1 cellular context compared by ENCODE assay signal in the genomic region with DNA sequence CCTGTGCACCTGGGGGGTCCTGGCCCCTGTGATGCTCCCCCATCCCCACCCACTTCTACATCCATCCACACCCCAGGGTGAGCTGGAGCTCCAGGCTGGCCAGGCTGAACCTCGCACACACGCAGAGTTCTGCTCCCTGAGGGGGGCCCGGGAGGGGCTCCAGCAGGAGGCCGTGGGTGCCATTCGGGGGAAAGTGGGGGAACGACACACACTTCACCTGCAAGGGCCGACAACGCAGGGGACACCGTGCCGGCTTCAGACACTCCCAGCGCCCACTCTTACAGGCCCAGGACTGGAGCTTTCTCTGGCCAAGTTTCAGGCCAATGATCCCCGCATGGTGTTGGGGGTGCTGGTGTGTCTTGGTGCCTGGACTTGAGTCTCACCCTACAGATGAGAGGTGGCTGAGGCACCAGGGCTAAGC.
TF ChIP-seq lines count a peak whose summit lies in the region.

No MANE protein-coding gene starts in this region.

TF ChIP-seq in HepG2, 621 proteins besides CTCF, POLR2A, EP300 and RAD21:
- TF ChIP-seq, protein P1, sequence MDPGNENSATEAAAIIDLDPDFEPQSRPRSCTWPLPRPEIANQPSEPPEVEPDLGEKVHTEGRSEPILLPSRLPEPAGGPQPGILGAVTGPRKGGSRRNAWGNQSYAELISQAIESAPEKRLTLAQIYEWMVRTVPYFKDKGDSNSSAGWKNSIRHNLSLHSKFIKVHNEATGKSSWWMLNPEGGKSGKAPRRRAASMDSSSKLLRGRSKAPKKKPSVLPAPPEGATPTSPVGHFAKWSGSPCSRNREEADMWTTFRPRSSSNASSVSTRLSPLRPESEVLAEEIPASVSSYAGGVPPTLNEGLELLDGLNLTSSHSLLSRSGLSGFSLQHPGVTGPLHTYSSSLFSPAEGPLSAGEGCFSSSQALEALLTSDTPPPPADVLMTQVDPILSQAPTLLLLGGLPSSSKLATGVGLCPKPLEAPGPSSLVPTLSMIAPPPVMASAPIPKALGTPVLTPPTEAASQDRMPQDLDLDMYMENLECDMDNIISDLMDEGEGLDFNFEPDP (CRISPR knock-in tag; conservative IDR thresholded peaks at IDR 0.05) = 0 out of 2 replicates have a peak, but pooled peaks have one; percentile 35
- TF ChIP-seq ZNF235 (CRISPR knock-in tag; IDR thresholded peaks at IDR 0.05; ENCODE audit: borderline replicate concordance) (0 out of 2 replicates have a peak, but pooled peaks have one; percentile 3), ZSCAN21 (CRISPR knock-in tag; IDR thresholded peaks at IDR 0.05; ENCODE audit: borderline replicate concordance) (no peak)
